Comparison of ENCODE assay signal across 8 cellular contexts in the genomic region with DNA sequence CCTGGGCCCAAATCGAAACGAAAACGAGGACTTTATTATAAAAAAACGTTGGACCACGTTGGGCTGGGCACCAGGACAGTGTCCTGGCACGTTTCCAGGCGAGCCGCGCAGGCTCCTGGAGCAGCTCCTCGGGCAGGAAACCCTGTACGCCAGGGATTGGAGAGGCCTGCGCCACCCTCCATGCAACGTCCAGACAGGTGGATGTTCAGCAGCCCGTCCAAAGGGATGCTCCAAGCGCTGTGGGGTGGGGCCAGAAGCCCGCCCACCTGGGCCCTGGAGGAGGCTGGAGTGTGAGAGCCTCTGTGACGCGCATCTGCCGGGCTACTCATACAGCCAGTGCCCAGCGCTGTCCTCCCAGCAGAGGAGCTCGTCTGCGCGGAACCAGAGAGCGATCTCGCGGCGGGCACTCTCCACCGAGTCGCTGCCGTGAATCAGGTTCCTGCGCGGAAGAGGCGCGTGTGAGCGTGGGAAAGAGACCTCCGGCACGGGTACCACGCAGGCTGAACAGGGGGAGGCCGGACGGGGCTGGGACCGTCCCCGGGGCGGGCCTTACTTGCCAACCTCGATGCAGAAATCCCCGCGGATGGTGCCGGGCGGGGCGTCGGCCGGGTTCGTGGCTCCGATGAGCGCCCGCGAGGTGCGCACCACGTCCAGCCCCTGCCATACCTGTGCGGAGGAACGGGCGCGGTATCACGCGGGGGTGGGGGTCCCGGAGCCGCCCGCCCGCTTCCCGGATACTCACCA. TPM values are rescaled to one million over a fixed set of nuclear protein-coding genes. Genes with fewer than 3 reads are reported as not detected.
A peak's percentile ranks its signal among the peaks of the same experiment; 100 is the strongest.
DNase-seq lines count a peak whose midpoint lies in the region; FAIRE-seq and TF ChIP-seq lines count a peak whose summit lies in the region.

No MANE protein-coding gene starts in this region.

- intact Hi-C loops in activated T-helper 1 cell treated with anti-CD3 and anti-CD28 coated beads, Interleukin-12 subunit alpha, Interleukin-12 subunit beta, Interleukin-2, Interleukin-4 antibody, amounts not matched to agents 30 ng/mL and 10 ng/mL and 1 ng/mL, durations not matched to agents 14 hours and 24 hours and 36 hours (cut with micrococcal nuclease) = loop anchor here (5.0 kb wide), 1 partner anchor 63 kb away; the partner anchor contains the start of gene MAPK8IP3

- 13 to 36% methylated on average over 20 to 54 of the region's 69 CpGs for WGBS in tibial nerve, 2 donors

- H3K9me3 Mint-ChIP-seq in activated T-helper 1 cell treated with anti-CD3 and anti-CD28 coated beads, Interleukin-12 subunit alpha, Interleukin-12 subunit beta, Interleukin-2, Interleukin-4 antibody, amounts not matched to agents 30 ng/mL and 10 ng/mL and 1 ng/mL, durations not matched to agents 14 hours and 24 hours and 36 hours = no peaks in the 10 kb centered on the region
- no peaks in the 10 kb centered on the region for H3K9me3 Mint-ChIP-seq in nephron

- DNase-seq in NCI-H510A treated with DMSO at 0.1 percent for 48 hours (lab: John Stamatoyannopoulos, UW) (peak; percentile 73), fibroblast of pulmonary artery (ENCODE audit: low read depth) (peak; percentile 46), tibial nerve (ENCODE audit: low spot score in 2 of 2) (peak; percentile 42 to 44), 8988T (no peak), HTR-8/SVneo (ENCODE audit: insufficient read length, low spot score) (no peak)
- peak; percentile 37 for DNase-seq in activated T-helper 1 cell treated with anti-CD3 and anti-CD28 coated beads, Interleukin-12 subunit alpha, Interleukin-12 subunit beta, Interleukin-2, Interleukin-4 antibody, amounts not matched to agents 30 ng/mL and 10 ng/mL and 1 ng/mL, durations not matched to agents 14 hours and 24 hours and 36 hours (ENCODE audit: low spot score)

- peaks cover under 1 to 54% (median 10%) of the 10 kb centered on the region in 3 donors for H3K36me3 ChIP-seq in tibial nerve

- H3K4me3 ChIP-seq in GM08714 (ENCODE audit: low read length) = peak overlapping the region; percentile 81
- H3K4me3 ChIP-seq in fibroblast of pulmonary artery (replicated peaks; ENCODE audit: low read depth, low read length) = peak overlapping the region; percentile 74
- peak overlapping the region; percentile 67 to 96 (median 80) for H3K4me3 ChIP-seq in tibial nerve

- H3K9me3 ChIP-seq in tibial nerve = no peaks in the 10 kb centered on the region

- peak overlapping the region; percentile 100 for H3K4me3 Mint-ChIP-seq in activated T-helper 1 cell treated with anti-CD3 and anti-CD28 coated beads, Interleukin-12 subunit alpha, Interleukin-12 subunit beta, Interleukin-2, Interleukin-4 antibody, amounts not matched to agents 30 ng/mL and 10 ng/mL and 1 ng/mL, durations not matched to agents 14 hours and 24 hours and 36 hours
- peak overlapping the region; percentile 82 to 97 (median 88) for H3K4me3 Mint-ChIP-seq in nephron

- H3K27ac ChIP-seq in tibial nerve = peak overlapping the region; percentile 61 to 93 (median 88)

- peak overlapping the region; percentile 63 for H3K27ac Mint-ChIP-seq in activated T-helper 1 cell treated with anti-CD3 and anti-CD28 coated beads, Interleukin-12 subunit alpha, Interleukin-12 subunit beta, Interleukin-2, Interleukin-4 antibody, amounts not matched to agents 30 ng/mL and 10 ng/mL and 1 ng/mL, durations not matched to agents 14 hours and 24 hours and 36 hours
- no peak overlapping the region for H3K27ac Mint-ChIP-seq in nephron

- TF ChIP-seq EP300 in tibial nerve (IDR thresholded peaks at IDR 0.05) = peak in 1 of 2 donors; percentile 29

- TF ChIP-seq CTCF in fibroblast of pulmonary artery (IDR thresholded peaks at IDR 0.05; ENCODE audit: low read length, missing control alignments) = no peak
- TF ChIP-seq CTCF in nephron (IDR thresholded peaks at IDR 0.05; ENCODE audit: unreplicated experiment in 3 of 3) = no peak
- TF ChIP-seq CTCF in tibial nerve (IDR thresholded peaks at IDR 0.05) = no peak

- TF ChIP-seq POLR2A in tibial nerve (IDR thresholded peaks at IDR 0.05) = no peak

- peaks cover 8% of the 10 kb centered on the region for H3K4me1 Mint-ChIP-seq in activated T-helper 1 cell treated with anti-CD3 and anti-CD28 coated beads, Interleukin-12 subunit alpha, Interleukin-12 subunit beta, Interleukin-2, Interleukin-4 antibody, amounts not matched to agents 30 ng/mL and 10 ng/mL and 1 ng/mL, durations not matched to agents 14 hours and 24 hours and 36 hours (ENCODE audit: low read depth)
- H3K4me1 Mint-ChIP-seq in nephron = peaks cover 8% of the 10 kb centered on the region

- peaks cover 0 to 51% (median 28%) of the 10 kb centered on the region in 4 donors for H3K4me1 ChIP-seq in tibial nerve

- H3K36me3 Mint-ChIP-seq in activated T-helper 1 cell treated with anti-CD3 and anti-CD28 coated beads, Interleukin-12 subunit alpha, Interleukin-12 subunit beta, Interleukin-2, Interleukin-4 antibody, amounts not matched to agents 30 ng/mL and 10 ng/mL and 1 ng/mL, durations not matched to agents 14 hours and 24 hours and 36 hours (ENCODE audit: low read depth) = peaks cover 19% of the 10 kb centered on the region
- peaks cover 3% of the 10 kb centered on the region for H3K36me3 Mint-ChIP-seq in nephron (ENCODE audit: low read depth)

- no peak for FAIRE-seq in HTR-8/SVneo (lab: Jason Lieb, UNC)

- H3K27me3 Mint-ChIP-seq in activated T-helper 1 cell treated with anti-CD3 and anti-CD28 coated beads, Interleukin-12 subunit alpha, Interleukin-12 subunit beta, Interleukin-2, Interleukin-4 antibody, amounts not matched to agents 30 ng/mL and 10 ng/mL and 1 ng/mL, durations not matched to agents 14 hours and 24 hours and 36 hours (ENCODE audit: insufficient read depth) = no peaks in the 10 kb centered on the region
- H3K27me3 Mint-ChIP-seq in nephron (ENCODE audit: low read depth) = no peaks in the 10 kb centered on the region

- no peaks in the 10 kb centered on the region for H3K27me3 ChIP-seq in tibial nerve

RNA-seq across cellular contexts. Expression of gene NME3, which starts 0.8 kb away (rescaled TPM):
- total RNA-seq in activated T-helper 1 cell treated with anti-CD3 and anti-CD28 coated beads, Interleukin-12 subunit alpha, Interleukin-12 subunit beta, Interleukin-2, Interleukin-4 antibody, amounts not matched to agents 30 ng/mL and 10 ng/mL and 1 ng/mL, durations not matched to agents 14 hours and 24 hours and 36 hours = 49.5 and 49.9 TPM in 2 replicates
- 100 to 1,000 TPM; 113 to 198 (median 128) TPM for total RNA-seq in tibial nerve

RNA-seq across cellular contexts. Expression of gene EME2, which starts 2.1 kb away (rescaled TPM):
- total RNA-seq in activated T-helper 1 cell treated with anti-CD3 and anti-CD28 coated beads, Interleukin-12 subunit alpha, Interleukin-12 subunit beta, Interleukin-2, Interleukin-4 antibody, amounts not matched to agents 30 ng/mL and 10 ng/mL and 1 ng/mL, durations not matched to agents 14 hours and 24 hours and 36 hours = 31.0 and 32.7 TPM in 2 replicates
- total RNA-seq in tibial nerve = 10 to 100 TPM; 13.2 to 41.4 (median 17.7) TPM

RNA-seq across cellular contexts. Expression of gene MRPS34, which starts 2.4 kb away (rescaled TPM):
- total RNA-seq in activated T-helper 1 cell treated with anti-CD3 and anti-CD28 coated beads, Interleukin-12 subunit alpha, Interleukin-12 subunit beta, Interleukin-2, Interleukin-4 antibody, amounts not matched to agents 30 ng/mL and 10 ng/mL and 1 ng/mL, durations not matched to agents 14 hours and 24 hours and 36 hours = 209 and 215 TPM in 2 replicates
- 100 to 1,000 TPM in 1 of 4 donors, 10 to 100 TPM in 3; 58.1 to 121 (median 81.0) TPM for total RNA-seq in tibial nerve

RNA-seq across cellular contexts. Expression of gene SPSB3, which starts 11.9 kb away (rescaled TPM):
- 30.3 and 30.8 TPM in 2 replicates for total RNA-seq in activated T-helper 1 cell treated with anti-CD3 and anti-CD28 coated beads, Interleukin-12 subunit alpha, Interleukin-12 subunit beta, Interleukin-2, Interleukin-4 antibody, amounts not matched to agents 30 ng/mL and 10 ng/mL and 1 ng/mL, durations not matched to agents 14 hours and 24 hours and 36 hours
- 100 to 1,000 TPM in 3 of 4 donors, 10 to 100 TPM in 1; 90.7 to 122 (median 112) TPM for total RNA-seq in tibial nerve

RNA-seq across cellular contexts. Expression of gene NUBP2, which starts 12.3 kb away (rescaled TPM):
- 81.6 and 82.8 TPM in 2 replicates for total RNA-seq in activated T-helper 1 cell treated with anti-CD3 and anti-CD28 coated beads, Interleukin-12 subunit alpha, Interleukin-12 subunit beta, Interleukin-2, Interleukin-4 antibody, amounts not matched to agents 30 ng/mL and 10 ng/mL and 1 ng/mL, durations not matched to agents 14 hours and 24 hours and 36 hours
- total RNA-seq in tibial nerve = 10 to 100 TPM; 73.5 to 93.9 (median 87.4) TPM

Comparison
In these comparisons a context has a peak if more than half of its experiments do, and no peak if none do; other contexts are left out.
1. DNase-seq: peak in NCI-H510A treated with DMSO at 0.1 percent for 48 hours (single experiment), activated T-helper 1 cell treated with anti-CD3 and anti-CD28 coated beads, Interleukin-12 subunit alpha, Interleukin-12 subunit beta, Interleukin-2, Interleukin-4 antibody, amounts not matched to agents 30 ng/mL and 10 ng/mL and 1 ng/mL, durations not matched to agents 14 hours and 24 hours and 36 hours (single experiment), fibroblast of pulmonary artery (single experiment) and tibial nerve (2 of 2); none in 8988T (single experiment) and HTR-8/SVneo (single experiment).
2. Peak in every context shown above with its lines, with median percentiles within 50 percentile points of each other: H3K4me3 ChIP-seq.